1 cellular context compared by ENCODE assay signal in the genomic region with DNA sequence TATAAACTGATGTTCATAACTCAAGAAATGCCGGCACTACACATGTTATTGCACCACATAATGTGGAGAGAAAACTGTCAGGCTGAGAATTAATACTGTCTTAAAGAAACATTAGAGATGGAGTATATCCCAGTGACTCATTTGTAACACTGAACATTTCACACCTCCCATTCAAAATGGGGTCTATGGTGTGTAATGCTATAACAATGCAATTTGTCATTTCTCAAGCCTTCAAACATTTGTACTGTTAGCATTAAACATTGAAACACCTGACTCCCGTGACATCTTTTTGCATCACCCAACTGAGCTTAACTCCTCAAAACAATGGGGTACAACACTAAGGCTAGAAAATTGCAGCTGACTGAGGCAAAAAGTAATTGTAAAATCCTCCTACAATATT.
TF ChIP-seq lines count a peak whose summit lies in the region.

No MANE protein-coding gene starts in this region.

TF ChIP-seq in K562, 482 proteins besides CTCF, POLR2A, EP300 and RAD21 (continued from another document):
- TF ChIP-seq, protein P1, sequence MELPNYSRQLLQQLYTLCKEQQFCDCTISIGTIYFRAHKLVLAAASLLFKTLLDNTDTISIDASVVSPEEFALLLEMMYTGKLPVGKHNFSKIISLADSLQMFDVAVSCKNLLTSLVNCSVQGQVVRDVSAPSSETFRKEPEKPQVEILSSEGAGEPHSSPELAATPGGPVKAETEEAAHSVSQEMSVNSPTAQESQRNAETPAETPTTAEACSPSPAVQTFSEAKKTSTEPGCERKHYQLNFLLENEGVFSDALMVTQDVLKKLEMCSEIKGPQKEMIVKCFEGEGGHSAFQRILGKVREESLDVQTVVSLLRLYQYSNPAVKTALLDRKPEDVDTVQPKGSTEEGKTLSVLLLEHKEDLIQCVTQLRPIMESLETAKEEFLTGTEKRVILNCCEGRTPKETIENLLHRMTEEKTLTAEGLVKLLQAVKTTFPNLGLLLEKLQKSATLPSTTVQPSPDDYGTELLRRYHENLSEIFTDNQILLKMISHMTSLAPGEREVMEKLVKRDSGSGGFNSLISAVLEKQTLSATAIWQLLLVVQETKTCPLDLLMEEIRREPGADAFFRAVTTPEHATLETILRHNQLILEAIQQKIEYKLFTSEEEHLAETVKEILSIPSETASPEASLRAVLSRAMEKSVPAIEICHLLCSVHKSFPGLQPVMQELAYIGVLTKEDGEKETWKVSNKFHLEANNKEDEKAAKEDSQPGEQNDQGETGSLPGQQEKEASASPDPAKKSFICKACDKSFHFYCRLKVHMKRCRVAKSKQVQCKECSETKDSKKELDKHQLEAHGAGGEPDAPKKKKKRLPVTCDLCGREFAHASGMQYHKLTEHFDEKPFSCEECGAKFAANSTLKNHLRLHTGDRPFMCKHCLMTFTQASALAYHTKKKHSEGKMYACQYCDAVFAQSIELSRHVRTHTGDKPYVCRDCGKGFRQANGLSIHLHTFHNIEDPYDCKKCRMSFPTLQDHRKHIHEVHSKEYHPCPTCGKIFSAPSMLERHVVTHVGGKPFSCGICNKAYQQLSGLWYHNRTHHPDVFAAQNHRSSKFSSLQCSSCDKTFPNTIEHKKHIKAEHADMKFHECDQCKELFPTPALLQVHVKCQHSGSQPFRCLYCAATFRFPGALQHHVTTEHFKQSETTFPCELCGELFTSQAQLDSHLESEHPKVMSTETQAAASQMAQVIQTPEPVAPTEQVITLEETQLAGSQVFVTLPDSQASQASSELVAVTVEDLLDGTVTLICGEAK (IDR thresholded peaks at IDR 0.05), result no peak
- TF ChIP-seq, protein P1 (CRISPR knock-in tag; IDR thresholded peaks at IDR 0.05), result no peak
- TF ChIP-seq CREM (IDR thresholded peaks at IDR 0.05; ENCODE audit: low read depth) (no peak), KDM4B (IDR thresholded peaks at IDR 0.05; ENCODE audit: borderline replicate concordance in 2 of 2, low read depth in 1 of 2) (no peak), ZBTB7A (IDR thresholded peaks at IDR 0.05; ENCODE audit: borderline replicate concordance, control insufficient read depth, low read depth, low read length) (no peak), NFRKB (IDR thresholded peaks at IDR 0.05; ENCODE audit: low read depth) (no peak), PCBP1 (IDR thresholded peaks at IDR 0.05; ENCODE audit: low read depth, low read length, poor library complexity, severe bottlenecking) (no peak), MCM2 (IDR thresholded peaks at IDR 0.05; ENCODE audit: low read depth) (no peak), LCOR (CRISPR knock-in tag; IDR thresholded peaks at IDR 0.05) (no peak), MTF1 (CRISPR knock-in tag; IDR thresholded peaks at IDR 0.05; ENCODE audit: borderline replicate concordance) (no peak), JUND (IDR thresholded peaks at IDR 0.05; ENCODE audit: borderline replicate concordance, low read depth, low read length) (no peak), JUND (tag; IDR thresholded peaks at IDR 0.05; ENCODE audit: borderline replicate concordance, low read depth, low read length) (no peak), ETV6 (IDR thresholded peaks at IDR 0.05; ENCODE audit: borderline replicate concordance in 1 of 2, low read depth in 2 of 2, low read length in 1 of 2) (no peak), ETV6 (CRISPR knock-in tag; IDR thresholded peaks at IDR 0.05; ENCODE audit: borderline replicate concordance) (no peak)
TF ChIP-seq in K562: peak in this region for 0.
